In genomic region chr2:96065954-96066353, GRCh38 we compare ENCODE assay signal across 8 cellular contexts. TPM values are rescaled to one million over a fixed set of nuclear protein-coding genes. Genes with fewer than 3 reads are reported as not detected.
"Had no signal": no experiment of that assay in that cellular context is flagged by ENCODE, and none has a peak within 500 bp of the region (broad histone marks: within the 10 kb centered on the region; RNA-seq: fewer than 3 reads in every experiment).

No MANE protein-coding gene starts in this region.

RNA-seq across cellular contexts. Expression of gene GPAT2, which starts 31.2 kb away (rescaled TPM):
- total RNA-seq: hepatocyte, mesothelial cell of epicardium, neural crest cell, osteocyte had no signal

RNA-seq across cellular contexts. Expression of gene ADRA2B, which starts 50.4 kb away (rescaled TPM):
- total RNA-seq: esophagus mucosa; fibroblast of lung; natural killer cell treated with Interleukin-12 subunit alpha and Interleukin-12 subunit beta and Interleukin-15 and Interleukin-18, amount 100 ng/mL, for 72 hours; osteocyte; renal cortical epithelial cell had no signal
